16 cellular contexts compared by ENCODE assay signal in the genomic region with DNA sequence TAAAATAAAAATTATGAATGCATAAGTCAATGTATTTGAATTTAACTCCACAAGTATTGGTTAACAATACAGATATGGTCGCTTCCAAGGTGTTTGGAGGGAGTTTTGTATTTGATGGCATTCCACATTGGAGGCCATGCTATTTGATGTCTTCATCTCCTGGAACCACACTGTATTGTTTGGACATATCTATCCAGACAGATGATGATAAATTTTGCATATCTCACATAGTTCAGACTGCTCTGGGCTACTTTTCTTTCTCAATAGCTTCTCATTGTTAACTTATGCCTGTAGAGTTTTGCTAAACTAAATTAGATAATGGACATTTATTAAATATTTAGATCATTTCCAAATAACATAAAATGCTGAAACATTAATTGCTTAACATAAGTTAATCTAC. TPM values are rescaled to one million over a fixed set of nuclear protein-coding genes. Genes with fewer than 3 reads are reported as not detected.
DNase-seq lines count a peak whose midpoint lies in the region; TF ChIP-seq lines count a peak whose summit lies in the region.
"Had no signal": no experiment of that assay in that cellular context is flagged by ENCODE, and none has a peak within 500 bp of the region (broad histone marks: within the 10 kb centered on the region; RNA-seq: fewer than 3 reads in every experiment).

No MANE protein-coding gene starts in this region.

- H3K27ac Mint-ChIP-seq in HFFc6, result no peak overlapping the region
- no peak overlapping the region for H3K27ac Mint-ChIP-seq in activated T-cell treated with anti-CD3 and anti-CD28 coated beads, Interleukin-2, amount 50 U/mL, for 24 hours
- H3K27ac Mint-ChIP-seq: CD14-positive monocyte; CD8-positive, alpha-beta T cell; GM23338 had no signal

- peak; percentile 23 for DNase-seq in HFFc6
- DNase-seq in astrocyte of the hippocampus (ENCODE audit: low read depth, low spot score), result peak; percentile 15
- peak; percentile 67 for DNase-seq in iris pigment epithelial cell (ENCODE audit: low read depth)
- DNase-seq in kidney tubule cell (ENCODE audit: low spot score), result no peak
- DNase-seq in Ammon's horn (ENCODE audit: low spot score), result no peak
- DNase-seq in NCI-H1694 (lab: John Stamatoyannopoulos, UW), result no peak
- DNase-seq in activated T-cell treated with anti-CD3 and anti-CD28 coated beads, Interleukin-2, amount 50 U/mL, for 24 hours, result no peak
- DNase-seq: CD8-positive, alpha-beta T cell; COR-L47; DMS153; DMS79 treated with DMSO at 0.1 percent for 48 hours; GDM1; H7 had no signal

- peaks cover 42% of the 10 kb centered on the region for H3K4me1 Mint-ChIP-seq in HFFc6 (ENCODE audit: low read depth)
- no peaks in the 10 kb centered on the region for H3K4me1 Mint-ChIP-seq in activated T-cell treated with anti-CD3 and anti-CD28 coated beads, Interleukin-2, amount 50 U/mL, for 24 hours (ENCODE audit: low read depth)

- H3K36me3 Mint-ChIP-seq in HFFc6 (ENCODE audit: low read depth), result peaks cover 2% of the 10 kb centered on the region
- peaks cover 8% of the 10 kb centered on the region for H3K36me3 Mint-ChIP-seq in activated T-cell treated with anti-CD3 and anti-CD28 coated beads, Interleukin-2, amount 50 U/mL, for 24 hours (ENCODE audit: low read depth)

- no peak for TF ChIP-seq CTCF in HFFc6 (IDR thresholded peaks at IDR 0.05)

- no peak overlapping the region for H3K4me3 Mint-ChIP-seq in HFFc6
- H3K4me3 Mint-ChIP-seq in activated T-cell treated with anti-CD3 and anti-CD28 coated beads, Interleukin-2, amount 50 U/mL, for 24 hours, result no peak overlapping the region
- H3K4me3 Mint-ChIP-seq: CD14-positive monocyte; CD8-positive, alpha-beta T cell; GM23338 had no signal

- H3K27me3 Mint-ChIP-seq in HFFc6 (ENCODE audit: insufficient read depth), result no peaks in the 10 kb centered on the region
- no peaks in the 10 kb centered on the region for H3K27me3 Mint-ChIP-seq in activated T-cell treated with anti-CD3 and anti-CD28 coated beads, Interleukin-2, amount 50 U/mL, for 24 hours

- no peaks in the 10 kb centered on the region for H3K9me3 Mint-ChIP-seq in HFFc6
- H3K9me3 Mint-ChIP-seq in activated T-cell treated with anti-CD3 and anti-CD28 coated beads, Interleukin-2, amount 50 U/mL, for 24 hours, result no peaks in the 10 kb centered on the region
- H3K9me3 Mint-ChIP-seq: CD8-positive, alpha-beta T cell; GM23338 had no signal

RNA-seq across cellular contexts. Expression of a gene that starts 58.0 kb away (rescaled TPM):
- 100 to 1,000 TPM in 4 of 6 experiments, 10 to 100 TPM in 2; 47.7 to 133 (median 121) TPM for total RNA-seq in HFFc6 (2021; fragmentation: NEBNext Ultra II Directional; extraction: Animal tissue kit (Norgen Biotek cat#: 25700))
- total RNA-seq: H7, HT1080 had no signal

RNA-seq across cellular contexts. Expression of a gene that starts 58.4 kb away (rescaled TPM):
- 1 to 10 TPM in 4 of 6 experiments, under 1 TPM in 2; 0.61 to 1.5 (median 1.2) TPM for total RNA-seq in HFFc6 (2021; fragmentation: NEBNext Ultra II Directional; extraction: Animal tissue kit (Norgen Biotek cat#: 25700))
- total RNA-seq: H7 had no signal

Comparison
In these comparisons a context has a peak if more than half of its experiments do, and no peak if none do; other contexts are left out.
1. DNase-seq: peak in HFFc6 (single experiment), astrocyte of the hippocampus (single experiment) and iris pigment epithelial cell (single experiment); none in kidney tubule cell (single experiment), Ammon's horn (single experiment), NCI-H1694 (single experiment) and activated T-cell treated with anti-CD3 and anti-CD28 coated beads, Interleukin-2, amount 50 U/mL, for 24 hours (single experiment).